1 cellular context compared by ENCODE assay signal in genomic region chr3:71432044-71432970, GRCh38.
TF ChIP-seq lines count a peak whose summit lies in the region.

No MANE protein-coding gene starts in this region.

TF ChIP-seq in GM23338, 12 proteins besides CTCF, POLR2A, EP300 and RAD21 (continued from another document):
- no peak for TF ChIP-seq REST (IDR thresholded peaks at IDR 0.05; ENCODE audit: unreplicated experiment)
- no peak for TF ChIP-seq NANOG (IDR thresholded peaks at IDR 0.05; ENCODE audit: borderline replicate concordance)
- TF ChIP-seq CREB1 (CRISPR knock-in tag; IDR thresholded peaks at IDR 0.05; ENCODE audit: low read depth) = no peak
- no peak for TF ChIP-seq JUNB (IDR thresholded peaks at IDR 0.05; ENCODE audit: unreplicated experiment)
- TF ChIP-seq EZH2phosphoT487 (IDR thresholded peaks at IDR 0.05; ENCODE audit: unreplicated experiment) = no peak
- no peak for TF ChIP-seq ZNF114 (CRISPR knock-in tag; IDR thresholded peaks at IDR 0.05)
- no peak for TF ChIP-seq ETS1 (IDR thresholded peaks at IDR 0.05)
- no peak for TF ChIP-seq EZH2 (IDR thresholded peaks at IDR 0.05; ENCODE audit: low read depth, unreplicated experiment)
- no peak for TF ChIP-seq STAT1 (IDR thresholded peaks at IDR 0.05; ENCODE audit: unreplicated experiment)
- TF ChIP-seq ZNF331 (CRISPR knock-in tag; IDR thresholded peaks at IDR 0.05; ENCODE audit: low read depth) = no peak
- no peak for TF ChIP-seq POLR2AphosphoS5 (IDR thresholded peaks at IDR 0.05; ENCODE audit: low read depth)
